In the genomic region with DNA sequence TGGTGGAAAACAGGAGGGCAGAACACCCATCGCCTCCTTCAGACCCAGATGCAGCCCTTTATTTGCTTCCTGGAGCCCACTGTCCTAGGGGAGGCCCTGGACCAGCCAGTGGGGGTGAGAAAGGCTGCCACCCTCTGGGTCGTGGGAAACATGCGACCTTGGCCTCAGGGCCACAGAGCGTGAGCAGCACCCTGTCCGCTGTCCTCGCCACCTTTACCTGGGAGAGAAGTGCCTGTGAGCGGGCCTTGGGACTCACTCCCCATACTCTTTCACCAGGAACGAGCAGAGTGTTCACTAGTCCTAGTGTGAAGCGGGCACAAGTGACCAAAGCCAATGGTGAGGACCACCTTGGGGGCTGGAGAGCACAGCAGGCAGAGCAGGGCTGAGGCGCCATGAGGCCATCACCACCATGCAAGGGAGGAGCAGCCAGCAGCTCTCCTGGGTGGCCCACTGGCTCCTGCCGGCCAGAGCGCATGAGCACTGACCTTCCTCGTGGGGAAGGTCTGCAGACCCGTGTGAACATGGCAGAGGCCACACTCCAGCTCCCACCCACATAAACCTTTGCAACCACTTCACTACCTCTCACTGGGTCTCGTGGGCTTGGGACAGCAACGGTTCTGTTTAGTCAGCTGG, we compare ENCODE assay signal across 1 cellular context.
TF ChIP-seq lines count a peak whose summit lies in the region.

No MANE protein-coding gene starts in this region.

TF ChIP-seq in K562, 482 proteins besides CTCF, POLR2A, EP300 and RAD21:
- TF ChIP-seq POLR2G (IDR thresholded peaks at IDR 0.05; ENCODE audit: low read depth, low read length) (peak; percentile 40), RBFOX2 (IDR thresholded peaks at IDR 0.05; ENCODE audit: low read depth, low read length) (0 out of 2 replicates have a peak, but pooled peaks have one; percentile 42), RBM14 (IDR thresholded peaks at IDR 0.05; ENCODE audit: borderline replicate concordance, insufficient read depth, low read depth, low read length) (no peak)
TF ChIP-seq in K562: peak in this region for 2.
